Comparison of ENCODE assay signal across 1 cellular context in genomic region chr19:1015061-1015781, GRCh38.
A peak's percentile ranks its signal among the peaks of the same experiment; 100 is the strongest.
TF ChIP-seq lines count a peak whose summit lies in the region.

No MANE protein-coding gene starts in this region.

TF ChIP-seq in HEK293, 187 proteins besides CTCF, POLR2A, EP300 and RAD21:
- TF ChIP-seq ZNF561 (tag by site-specific recombination; IDR thresholded peaks at IDR 0.05; ENCODE audit: borderline replicate concordance) (no peak), ZNF19 (tag by site-specific recombination; IDR thresholded peaks at IDR 0.05; ENCODE audit: low read depth) (no peak), SCRT2 (tag by site-specific recombination; IDR thresholded peaks at IDR 0.05) (peak; percentile 34; the same call in 1 of the 2 replicates), ZNF138 (tag by site-specific recombination; IDR thresholded peaks at IDR 0.05; ENCODE audit: borderline replicate concordance) (no peak)
